Comparison of ENCODE assay signal across 11 cellular contexts in genomic region chr12:3303410-3304136, GRCh38.
DNase-seq lines count a peak whose midpoint lies in the region; ATAC-seq and TF ChIP-seq lines count a peak whose summit lies in the region.
"Had no signal": no experiment of that assay in that cellular context is flagged by ENCODE, and none has a peak within 500 bp of the region (broad histone marks: within the 10 kb centered on the region; RNA-seq: fewer than 3 reads in every experiment).

No MANE protein-coding gene starts in this region.

- no peaks in the 10 kb centered on the region for H3K9me3 Mint-ChIP-seq in neural crest cell
- H3K9me3 Mint-ChIP-seq: stimulated activated naive B cell treated with anti-CD40 and anti-IgM and Interleukin-4, amounts not matched to agents 10 μg/mL and 1 μg/mL and 100 μg/mL, for 72 hours had no signal

- no peak overlapping the region for H3K4me3 ChIP-seq in brain microvascular endothelial cell (ENCODE audit: low read depth, low read length)

- H3K27ac ChIP-seq in brain microvascular endothelial cell: peak overlapping the region; percentile 34
- H3K27ac ChIP-seq: KMS-11 had no signal

- peaks cover 26% of the 10 kb centered on the region for H3K27me3 Mint-ChIP-seq in neural crest cell (ENCODE audit: low read depth)

- peaks cover 23% of the 10 kb centered on the region for H3K4me1 Mint-ChIP-seq in neural crest cell

- intact Hi-C loops in left cardiac atrium (cut with DNase I): loop anchor here (5.0 to 10.0 kb wide), 4 partner anchors 341 to 499 kb away; no protein-coding TSS in a partner anchor

- H3K27me3 ChIP-seq in brain microvascular endothelial cell (replicated peaks): no peaks in the 10 kb centered on the region

- peak overlapping the region; percentile 19 for H3K27ac Mint-ChIP-seq in neural crest cell (ENCODE audit: unreplicated experiment)
- H3K27ac Mint-ChIP-seq: stimulated activated naive B cell treated with anti-CD40 and anti-IgM and Interleukin-4, amounts not matched to agents 10 μg/mL and 1 μg/mL and 100 μg/mL, for 72 hours had no signal

- DNase-seq in NCI-H2227 (lab: John Stamatoyannopoulos, UW; ENCODE audit: unreplicated experiment) (peak; percentile 15), NCI-H2227 treated with DMSO at 0.1 percent for 48 hours (lab: John Stamatoyannopoulos, UW) (no peak), NCI-H2196 (lab: John Stamatoyannopoulos, UW; ENCODE audit: unreplicated experiment) (peak; percentile 54), brain microvascular endothelial cell (no peak), neural crest cell (ENCODE audit: low read depth, low spot score) (no peak), left cardiac atrium (no peak)
- DNase-seq: Right ventricle myocardium superior; stimulated activated naive B cell treated with anti-CD40 and anti-IgM and Interleukin-4, amounts not matched to agents 10 μg/mL and 1 μg/mL and 100 μg/mL, for 72 hours had no signal

- no peak for ATAC-seq in left cardiac atrium
- no peak for ATAC-seq in HG03045 (IDR thresholded peaks at IDR 0.05; ENCODE audit: unreplicated experiment)
- ATAC-seq in GM21723 (IDR thresholded peaks at IDR 0.05; ENCODE audit: unreplicated experiment): no peak
- ATAC-seq: stimulated activated naive B cell treated with anti-CD40 and anti-IgM and Interleukin-4, amounts not matched to agents 10 μg/mL and 1 μg/mL and 100 μg/mL, for 72 hours had no signal

- no peaks in the 10 kb centered on the region for H3K36me3 ChIP-seq in brain microvascular endothelial cell (replicated peaks)

- H3K36me3 Mint-ChIP-seq in neural crest cell (ENCODE audit: low read depth): no peaks in the 10 kb centered on the region
- H3K36me3 Mint-ChIP-seq: stimulated activated naive B cell treated with anti-CD40 and anti-IgM and Interleukin-4, amounts not matched to agents 10 μg/mL and 1 μg/mL and 100 μg/mL, for 72 hours had no signal

- in situ Hi-C loops in brain microvascular endothelial cell (cut with HindIII; ENCODE audit: low pct_ligation_motif_present, low sequenced_read_pairs): loop anchor here (25.0 kb wide), 1 partner anchor 509 kb away; no protein-coding TSS in a partner anchor

- TF ChIP-seq CTCF in brain microvascular endothelial cell (IDR thresholded peaks at IDR 0.05; ENCODE audit: low read depth, low read length, missing control alignments) (peak; percentile 38), neural crest cell (conservative IDR thresholded peaks at IDR 0.05) (peak; percentile 43)

- H3K4me3 Mint-ChIP-seq in neural crest cell: no peak overlapping the region
- H3K4me3 Mint-ChIP-seq: stimulated activated naive B cell treated with anti-CD40 and anti-IgM and Interleukin-4, amounts not matched to agents 10 μg/mL and 1 μg/mL and 100 μg/mL, for 72 hours had no signal

Comparison
In these comparisons a context has a peak if more than half of its experiments do, and no peak if none do; other contexts are left out.
1. DNase-seq: peak in NCI-H2227 (single experiment) and NCI-H2196 (single experiment); none in NCI-H2227 treated with DMSO at 0.1 percent for 48 hours (single experiment), brain microvascular endothelial cell (single experiment), neural crest cell (single experiment) and left cardiac atrium (single experiment).